ENCODE assay signal across 8 cellular contexts in the genomic region with DNA sequence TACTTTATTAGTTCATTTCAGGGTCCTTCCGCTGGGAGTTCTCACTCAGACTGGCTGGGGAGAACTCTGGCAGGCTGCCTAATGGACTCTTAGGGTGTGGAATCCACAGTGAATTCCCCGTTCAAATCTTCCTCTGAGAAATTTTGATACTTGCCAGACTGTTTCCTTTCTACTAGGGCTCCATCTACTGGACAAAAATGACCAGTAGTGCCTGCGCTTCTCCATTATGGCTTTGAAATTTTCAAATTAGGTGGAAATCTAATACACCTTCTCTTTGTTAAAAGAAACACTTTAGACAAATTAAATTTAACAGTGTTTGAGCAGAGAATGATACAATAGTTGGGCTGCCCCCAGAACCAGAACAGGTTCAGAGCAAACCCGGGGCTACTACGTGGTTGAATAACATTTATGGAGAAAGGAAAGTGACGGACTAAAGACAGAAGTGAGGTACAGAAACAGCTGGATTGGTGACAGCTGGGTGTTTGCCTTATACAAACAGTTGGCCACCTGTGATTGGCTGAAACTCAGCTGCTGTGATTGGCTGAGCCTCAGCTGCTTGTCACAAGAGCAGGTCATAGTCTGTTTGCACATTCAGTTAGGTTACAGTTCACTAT. TPM values are rescaled to one million over a fixed set of nuclear protein-coding genes. Genes with fewer than 3 reads are reported as not detected.
DNase-seq lines count a peak whose midpoint lies in the region; ATAC-seq and TF ChIP-seq lines count a peak whose summit lies in the region.

No MANE protein-coding gene starts in this region.

- peaks cover 0 to 30% (median 10%) of the 10 kb centered on the region in 4 donors for H3K4me1 ChIP-seq in right lobe of liver
- no peaks in the 10 kb centered on the region for H3K4me1 ChIP-seq in thymus (ENCODE audit: control insufficient read depth, insufficient read depth, low read length)

- peaks cover 2% of the 10 kb centered on the region for H3K36me3 Mint-ChIP-seq in activated T-helper 1 cell treated with anti-CD3 and anti-CD28 coated beads, Interleukin-12 subunit alpha, Interleukin-12 subunit beta, Interleukin-2, Interleukin-4 antibody, amounts not matched to agents 30 ng/mL and 10 ng/mL and 1 ng/mL, durations not matched to agents 14 hours and 24 hours and 36 hours (ENCODE audit: low read depth)

- peak; percentile 53 for TF ChIP-seq POLR2A in right lobe of liver (IDR thresholded peaks at IDR 0.05)

- no peaks in the 10 kb centered on the region for H3K27me3 Mint-ChIP-seq in activated T-helper 1 cell treated with anti-CD3 and anti-CD28 coated beads, Interleukin-12 subunit alpha, Interleukin-12 subunit beta, Interleukin-2, Interleukin-4 antibody, amounts not matched to agents 30 ng/mL and 10 ng/mL and 1 ng/mL, durations not matched to agents 14 hours and 24 hours and 36 hours (ENCODE audit: insufficient read depth)

- no peaks in the 10 kb centered on the region for H3K9me3 Mint-ChIP-seq in activated T-helper 1 cell treated with anti-CD3 and anti-CD28 coated beads, Interleukin-12 subunit alpha, Interleukin-12 subunit beta, Interleukin-2, Interleukin-4 antibody, amounts not matched to agents 30 ng/mL and 10 ng/mL and 1 ng/mL, durations not matched to agents 14 hours and 24 hours and 36 hours

- ATAC-seq in GM21723 (IDR thresholded peaks at IDR 0.05; ENCODE audit: unreplicated experiment) (peak; percentile 24), SK-N-SH treated with all-trans-retinoic acid at 6 μM for 48 hours (peak; percentile 92), right lobe of liver (peak; percentile 86 to 92 (median 90))

- WGBS in right lobe of liver (ENCODE audit: insufficient coverage, low coverage, low lambda C conversion rate, missing lambda C conversion rate): 2% methylated on average over 6 of the region's 6 CpGs
- 25% methylated on average over 6 of the region's 6 CpGs for WGBS in thymus

- peaks cover 40% of the 10 kb centered on the region for H3K4me1 Mint-ChIP-seq in activated T-helper 1 cell treated with anti-CD3 and anti-CD28 coated beads, Interleukin-12 subunit alpha, Interleukin-12 subunit beta, Interleukin-2, Interleukin-4 antibody, amounts not matched to agents 30 ng/mL and 10 ng/mL and 1 ng/mL, durations not matched to agents 14 hours and 24 hours and 36 hours (ENCODE audit: low read depth)

- H3K36me3 ChIP-seq in right lobe of liver (no peaks in the 10 kb centered on the region), thymus (ENCODE audit: control insufficient read depth, insufficient read depth) (no peaks in the 10 kb centered on the region)

- TF ChIP-seq CTCF in dorsolateral prefrontal cortex (IDR thresholded peaks at IDR 0.05 in 54 of 56, conservative IDR thresholded peaks at IDR 0.05 in 2 of 56; ENCODE audit: low read depth in 1 of 56, partially characterized antibody in 56 of 56): peak; percentile 74 to 93 (median 85)
- peak; percentile 81 to 85 (median 84) for TF ChIP-seq CTCF in right lobe of liver (IDR thresholded peaks at IDR 0.05)

- no peaks in the 10 kb centered on the region for H3K9me3 ChIP-seq in right lobe of liver
- no peaks in the 10 kb centered on the region for H3K9me3 ChIP-seq in thymus (ENCODE audit: control insufficient read depth)

- H3K4me3 ChIP-seq in dorsolateral prefrontal cortex (peak overlapping the region in 17 of 59 donors; percentile 3 to 36 (median 17)), right lobe of liver (peak overlapping the region in 2 of 3 donors; percentile 31), thymus (ENCODE audit: low read length) (no peak overlapping the region)

- no peak overlapping the region for H3K27ac Mint-ChIP-seq in activated T-helper 1 cell treated with anti-CD3 and anti-CD28 coated beads, Interleukin-12 subunit alpha, Interleukin-12 subunit beta, Interleukin-2, Interleukin-4 antibody, amounts not matched to agents 30 ng/mL and 10 ng/mL and 1 ng/mL, durations not matched to agents 14 hours and 24 hours and 36 hours

- peak overlapping the region in 3 of 59 donors; percentile 22 to 47 (median 44) for H3K27ac ChIP-seq in dorsolateral prefrontal cortex
- H3K27ac ChIP-seq in right lobe of liver: peak overlapping the region; percentile 68 to 83 (median 78)
- peak overlapping the region; percentile 26 for H3K27ac ChIP-seq in thymus (ENCODE audit: low read depth)

- intact Hi-C loops in dorsolateral prefrontal cortex (cut with DNase I): loop anchor here (2.0 to 10.0 kb wide), 5 partner anchors 48 to 432 kb away; partner anchors contain the start of genes FDX1 (in 1 of the 2) and ZC3H12C (in 1 of the 2)
- intact Hi-C loops in right lobe of liver (cut with DNase I): loop anchor here in 1 of 2 donors (10.0 kb wide), 1 partner anchor 172 kb away; no protein-coding TSS in a partner anchor
- intact Hi-C loops in activated T-helper 1 cell treated with anti-CD3 and anti-CD28 coated beads, Interleukin-12 subunit alpha, Interleukin-12 subunit beta, Interleukin-2, Interleukin-4 antibody, amounts not matched to agents 30 ng/mL and 10 ng/mL and 1 ng/mL, durations not matched to agents 14 hours and 24 hours and 36 hours (cut with micrococcal nuclease): loop anchor here (1.0 to 5.0 kb wide), 5 partner anchors 56 to 855 kb away; no protein-coding TSS in a partner anchor

- H3K27me3 ChIP-seq in dorsolateral prefrontal cortex: no peaks in the 10 kb centered on the region
- no peaks in the 10 kb centered on the region for H3K27me3 ChIP-seq in right lobe of liver
- no peaks in the 10 kb centered on the region for H3K27me3 ChIP-seq in thymus (ENCODE audit: control insufficient read depth, insufficient read depth)

- no peak overlapping the region for H3K4me3 Mint-ChIP-seq in activated T-helper 1 cell treated with anti-CD3 and anti-CD28 coated beads, Interleukin-12 subunit alpha, Interleukin-12 subunit beta, Interleukin-2, Interleukin-4 antibody, amounts not matched to agents 30 ng/mL and 10 ng/mL and 1 ng/mL, durations not matched to agents 14 hours and 24 hours and 36 hours

- DNase-seq in DMS53 (lab: John Stamatoyannopoulos, UW) (peak; percentile 93), NCI-H1105 (lab: John Stamatoyannopoulos, UW) (peak; percentile 95), dorsolateral prefrontal cortex (peak in 4 of 10 donors; percentile 33 to 49 (median 42)), right lobe of liver (peak; percentile 81 to 91 (median 83))
- DNase-seq in activated T-helper 1 cell treated with anti-CD3 and anti-CD28 coated beads, Interleukin-12 subunit alpha, Interleukin-12 subunit beta, Interleukin-2, Interleukin-4 antibody, amounts not matched to agents 30 ng/mL and 10 ng/mL and 1 ng/mL, durations not matched to agents 14 hours and 24 hours and 36 hours (ENCODE audit: low spot score): no peak

TF ChIP-seq in SK-N-SH treated with all-trans-retinoic acid at 6 μM for 48 hours, 23 proteins besides CTCF, POLR2A, EP300 and RAD21:
- TF ChIP-seq ZNF565 (CRISPR knock-in tag; conservative IDR thresholded peaks at IDR 0.05; ENCODE audit: low read depth): no peak
- no peak for TF ChIP-seq CSDC2 (CRISPR knock-in tag; IDR thresholded peaks at IDR 0.05)
- TF ChIP-seq PPARA (CRISPR knock-in tag; IDR thresholded peaks at IDR 0.05; ENCODE audit: borderline replicate concordance): no peak
- no peak for TF ChIP-seq CSRNP3 (CRISPR knock-in tag; IDR thresholded peaks at IDR 0.05)
- TF ChIP-seq ISL1 (CRISPR knock-in tag; IDR thresholded peaks at IDR 0.05): peak; percentile 75; the same call in 1 of the 2 replicates
TF ChIP-seq in SK-N-SH treated with all-trans-retinoic acid at 6 μM for 48 hours: peak in this region for 1.

RNA-seq across cellular contexts. Expression of gene FDX1, which starts 52.9 kb away (rescaled TPM):
- total RNA-seq in dorsolateral prefrontal cortex: 10 to 100 TPM in 73 of 120 experiments, 1 to 10 TPM in 47; 7.2 to 13.9 (median 10.5) TPM
- total RNA-seq in right lobe of liver: 10 to 100 TPM; 20.6 to 42.6 (median 25.1) TPM
- 23.9 TPM for polyA plus RNA-seq in thymus
- total RNA-seq in activated T-helper 1 cell treated with anti-CD3 and anti-CD28 coated beads, Interleukin-12 subunit alpha, Interleukin-12 subunit beta, Interleukin-2, Interleukin-4 antibody, amounts not matched to agents 30 ng/mL and 10 ng/mL and 1 ng/mL, durations not matched to agents 14 hours and 24 hours and 36 hours: 14.2 and 15.9 TPM in 2 replicates

Comparison
In these comparisons a context has a peak if more than half of its experiments do, and no peak if none do; other contexts are left out.
1. ATAC-seq: peak in every context shown above with its lines; median percentile 92 in SK-N-SH treated with all-trans-retinoic acid at 6 μM for 48 hours; 90 in right lobe of liver; 24 in GM21723.